In the genomic region with DNA sequence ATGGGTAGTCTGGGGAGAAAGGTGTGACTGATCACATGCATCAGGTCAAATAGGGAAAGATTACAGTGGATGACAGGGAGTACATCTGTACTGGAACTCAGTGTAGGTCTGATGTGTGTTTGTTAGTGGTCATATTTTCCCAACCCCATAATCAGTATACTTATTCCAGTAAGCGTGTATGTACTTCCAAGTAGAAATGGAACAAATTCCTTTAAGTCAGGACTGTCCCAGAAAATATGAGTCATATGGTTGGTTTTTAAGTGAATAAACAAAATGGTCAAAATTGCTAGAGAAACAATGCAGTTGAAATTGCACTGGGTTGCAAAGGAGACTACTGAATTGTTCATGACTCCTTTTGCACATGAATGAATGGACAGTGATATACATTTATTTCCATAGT, we compare ENCODE assay signal across 19 cellular contexts.
DNase-seq lines count a peak whose midpoint lies in the region; ATAC-seq and TF ChIP-seq lines count a peak whose summit lies in the region.
"Had no signal": no experiment of that assay in that cellular context is flagged by ENCODE, and none has a peak within 500 bp of the region (broad histone marks: within the 10 kb centered on the region; RNA-seq: fewer than 3 reads in every experiment).

No MANE protein-coding gene starts in this region.

- H3K27me3 ChIP-seq in BLaER1 treated with 17β-estradiol and CSF1 and Interleukin-3, amounts not matched to agents 10 nM and 100 nM, result no peaks in the 10 kb centered on the region
- no peaks in the 10 kb centered on the region for H3K27me3 ChIP-seq in MM.1S (replicated peaks; ENCODE audit: insufficient read depth, low read length)

- ATAC-seq in GM21526 (IDR thresholded peaks at IDR 0.05; ENCODE audit: low FRiP score, unreplicated experiment) (no peak), HG03520 (IDR thresholded peaks at IDR 0.05; ENCODE audit: unreplicated experiment) (no peak), HG03439 (IDR thresholded peaks at IDR 0.05; ENCODE audit: unreplicated experiment) (no peak)
- ATAC-seq: A549 had no signal

- no peak overlapping the region for H3K27ac ChIP-seq in BLaER1 treated with 17β-estradiol and CSF1 and Interleukin-3, amounts not matched to agents 10 nM and 100 nM
- peak overlapping the region; percentile 60; the same call in 1 of the 2 replicates for H3K27ac ChIP-seq in MM.1S (ENCODE audit: low read length)
- H3K27ac ChIP-seq: A549, C4-2B, HL-60 had no signal

- 0 out of 2 replicates have a peak overlapping the region, but pooled peaks have one; percentile 0 for H2AFZ ChIP-seq in MM.1S (ENCODE audit: low read length)

- peaks cover 2 to 31% (median 24%) of the 10 kb centered on the region in 10 experiments for H3K4me1 ChIP-seq in BLaER1 treated with 17β-estradiol and CSF1 and Interleukin-3, amounts not matched to agents 10 nM and 100 nM
- H3K4me1 ChIP-seq in MM.1S (ENCODE audit: low read length), result peaks cover 18% of the 10 kb centered on the region
- H3K4me1 ChIP-seq: A549 had no signal

- DNase-seq in MM.1S, result no peak
- peak; percentile 81 for DNase-seq in astrocyte of the hippocampus (ENCODE audit: low read depth, low spot score)
- DNase-seq in fibroblast of the aortic adventitia (ENCODE audit: low read depth), result peak; percentile 41
- DNase-seq in activated CD8-positive, alpha-beta memory T cell treated with anti-CD3 and anti-CD28 coated beads for 24 hours, result no peak
- DNase-seq: DMS153, EL, MV-4-11, NCI-H1417, NCI-H187 treated with DMSO at 0.1 percent for 48 hours, NCI-H446, NCI-H748 treated with DMSO at 0.1 percent for 48 hours, SK-N-SH had no signal

- no peaks in the 10 kb centered on the region for H3K36me3 ChIP-seq in BLaER1 treated with 17β-estradiol and CSF1 and Interleukin-3, amounts not matched to agents 10 nM and 100 nM
- no peaks in the 10 kb centered on the region for H3K36me3 ChIP-seq in MM.1S (replicated peaks; ENCODE audit: insufficient read depth, low read length)

- peaks cover 15% of the 10 kb centered on the region; the same call in 1 of the 2 replicates for H3F3A ChIP-seq in MM.1S (ENCODE audit: insufficient read depth, low read length)

- no peaks in the 10 kb centered on the region for H3K79me2 ChIP-seq in MM.1S (ENCODE audit: low read length)

- H3K9me3 ChIP-seq in BLaER1 treated with 17β-estradiol and CSF1 and Interleukin-3, amounts not matched to agents 10 nM and 100 nM (replicated peaks in 1 of 11), result no peaks in the 10 kb centered on the region
- H3K9me3 ChIP-seq in MM.1S (replicated peaks; ENCODE audit: insufficient read depth, low read length), result no peaks in the 10 kb centered on the region
- H3K9me3 ChIP-seq: A549, SK-N-SH had no signal

- H3K9ac ChIP-seq in BLaER1 treated with 17β-estradiol and CSF1 and Interleukin-3, amounts not matched to agents 10 nM and 100 nM, result no peak overlapping the region
- H3K9ac ChIP-seq in MM.1S (ENCODE audit: low read length), result no peak overlapping the region
- H3K9ac ChIP-seq: SK-N-SH had no signal

- H4K20me1 ChIP-seq in BLaER1 treated with 17β-estradiol and CSF1 and Interleukin-3, amounts not matched to agents 10 nM and 100 nM, result no peaks in the 10 kb centered on the region
- H4K20me1 ChIP-seq in MM.1S (ENCODE audit: insufficient read depth, low read length), result no peaks in the 10 kb centered on the region

- H3K4me3 ChIP-seq in BLaER1 treated with 17β-estradiol and CSF1 and Interleukin-3, amounts not matched to agents 10 nM and 100 nM, result no peak overlapping the region
- no peak overlapping the region for H3K4me3 ChIP-seq in MM.1S (ENCODE audit: low read length)
- no peak overlapping the region for H3K4me3 ChIP-seq in fibroblast of the aortic adventitia (ENCODE audit: low read depth, low read length)
- H3K4me3 ChIP-seq: A549 had no signal

- peak overlapping the region in 8 of 11 experiments; percentile 37 to 75 (median 52); a peak in 13 of 22 replicates for H3K4me2 ChIP-seq in BLaER1 treated with 17β-estradiol and CSF1 and Interleukin-3, amounts not matched to agents 10 nM and 100 nM
- peak overlapping the region; percentile 25; the same call in 1 of the 2 replicates for H3K4me2 ChIP-seq in MM.1S (ENCODE audit: low read depth, low read length)
- H3K4me2 ChIP-seq: A549, SK-N-SH had no signal

- H3K9me2 ChIP-seq in MM.1S (replicated peaks; ENCODE audit: insufficient read depth, low read length), result no peaks in the 10 kb centered on the region
- H3K9me2 ChIP-seq: SK-N-SH had no signal

- TF ChIP-seq CTCF in MM.1S (IDR thresholded peaks at IDR 0.05; ENCODE audit: low read length) (no peak), fibroblast of the aortic adventitia (IDR thresholded peaks at IDR 0.05; ENCODE audit: insufficient read depth, low read length) (no peak)

Comparison
In these comparisons a context has a peak if more than half of its experiments do, and no peak if none do; other contexts are left out.
1. DNase-seq: peak in astrocyte of the hippocampus (single experiment) and fibroblast of the aortic adventitia (single experiment); none in MM.1S (single experiment) and activated CD8-positive, alpha-beta memory T cell treated with anti-CD3 and anti-CD28 coated beads for 24 hours (single experiment).